17 cellular contexts compared by ENCODE assay signal in genomic region chr10:131751827-131752775, GRCh38.
DNase-seq lines count a peak whose midpoint lies in the region; ATAC-seq and TF ChIP-seq lines count a peak whose summit lies in the region.
"Had no signal": no experiment of that assay in that cellular context is flagged by ENCODE, and none has a peak within 500 bp of the region (broad histone marks: within the 10 kb centered on the region; RNA-seq: fewer than 3 reads in every experiment).

No MANE protein-coding gene starts in this region.

- H3K9me3 Mint-ChIP-seq in Calu3 (ENCODE audit: low read depth, unreplicated experiment): no peaks in the 10 kb centered on the region
- no peaks in the 10 kb centered on the region for H3K9me3 Mint-ChIP-seq in activated CD8-positive, alpha-beta memory T cell treated with anti-CD3 and anti-CD28 coated beads, Interleukin-2, amount 10 ng/mL, durations not matched to agents 7 days and 5 days (ENCODE audit: low read depth)
- H3K9me3 Mint-ChIP-seq: CD8-positive, alpha-beta T cell had no signal

- H3K9me3 ChIP-seq in RWPE2 (ENCODE audit: severe bottlenecking) (no peaks in the 10 kb centered on the region), osteoblast (ENCODE audit: low read depth, low read length) (no peaks in the 10 kb centered on the region), heart right ventricle (no peaks in the 10 kb centered on the region)
- H3K9me3 ChIP-seq: SJCRH30 had no signal

- peak overlapping the region; percentile 50 for H3K27ac Mint-ChIP-seq in Calu3 (ENCODE audit: unreplicated experiment)
- no peak overlapping the region for H3K27ac Mint-ChIP-seq in activated CD8-positive, alpha-beta memory T cell treated with anti-CD3 and anti-CD28 coated beads, Interleukin-2, amount 10 ng/mL, durations not matched to agents 7 days and 5 days
- H3K27ac Mint-ChIP-seq: B cell; CD8-positive, alpha-beta T cell had no signal

- H3K4me1 ChIP-seq in RWPE2 (ENCODE audit: insufficient read depth, poor library complexity, severe bottlenecking) (no peaks in the 10 kb centered on the region), osteoblast (ENCODE audit: insufficient read depth, low read length) (no peaks in the 10 kb centered on the region), heart right ventricle (no peaks in the 10 kb centered on the region)
- H3K4me1 ChIP-seq: SJCRH30 had no signal

- no peak overlapping the region for H3K4me2 ChIP-seq in osteoblast (ENCODE audit: insufficient read depth, low read length)

- H3K27me3 Mint-ChIP-seq in Calu3 (ENCODE audit: unreplicated experiment): peaks cover 9% of the 10 kb centered on the region
- H3K27me3 Mint-ChIP-seq in activated CD8-positive, alpha-beta memory T cell treated with anti-CD3 and anti-CD28 coated beads, Interleukin-2, amount 10 ng/mL, durations not matched to agents 7 days and 5 days: no peaks in the 10 kb centered on the region

- H3K4me1 Mint-ChIP-seq in Calu3 (ENCODE audit: low read depth, unreplicated experiment): peaks cover 32% of the 10 kb centered on the region
- H3K4me1 Mint-ChIP-seq in activated CD8-positive, alpha-beta memory T cell treated with anti-CD3 and anti-CD28 coated beads, Interleukin-2, amount 10 ng/mL, durations not matched to agents 7 days and 5 days: no peaks in the 10 kb centered on the region
- H3K4me1 Mint-ChIP-seq: B cell had no signal

- H3K36me3 Mint-ChIP-seq in Calu3 (ENCODE audit: insufficient read depth, unreplicated experiment): peaks cover 4% of the 10 kb centered on the region
- H3K36me3 Mint-ChIP-seq in activated CD8-positive, alpha-beta memory T cell treated with anti-CD3 and anti-CD28 coated beads, Interleukin-2, amount 10 ng/mL, durations not matched to agents 7 days and 5 days: no peaks in the 10 kb centered on the region
- H3K36me3 Mint-ChIP-seq: CD8-positive, alpha-beta T cell had no signal

- H4K20me1 ChIP-seq in osteoblast (ENCODE audit: insufficient read depth, low read length): no peaks in the 10 kb centered on the region

- 67 to 72% methylated on average over 24 of the region's 24 CpGs for WGBS in heart right ventricle, 2 donors

- H2AFZ ChIP-seq in osteoblast (ENCODE audit: low read length): no peak overlapping the region

- ATAC-seq in RWPE2 (ENCODE audit: low read depth): peak; percentile 75
- ATAC-seq in heart right ventricle: no peak
- no peak for ATAC-seq in activated CD8-positive, alpha-beta memory T cell treated with anti-CD3 and anti-CD28 coated beads, Interleukin-2, amount 10 ng/mL, durations not matched to agents 7 days and 5 days
- ATAC-seq: CD8-positive, alpha-beta T cell had no signal

- TF ChIP-seq CTCF in Calu3 (IDR thresholded peaks at IDR 0.05; ENCODE audit: unreplicated experiment) (no peak), RWPE2 (IDR thresholded peaks at IDR 0.05; ENCODE audit: poor library complexity, severe bottlenecking) (no peak), osteoblast (IDR thresholded peaks at IDR 0.05; ENCODE audit: extremely low read depth, low read depth, low read length) (no peak), heart right ventricle (IDR thresholded peaks at IDR 0.05) (no peak)

- no peak overlapping the region for H3K27ac ChIP-seq in RWPE2 (ENCODE audit: poor library complexity, severe bottlenecking)
- no peak overlapping the region for H3K27ac ChIP-seq in osteoblast (ENCODE audit: low read depth, low read length)
- no peak overlapping the region for H3K27ac ChIP-seq in heart right ventricle
- H3K27ac ChIP-seq: SJCRH30 had no signal

- intact Hi-C loops in Calu3 (cut with micrococcal nuclease; ENCODE audit: unreplicated experiment) (no loop called here), heart right ventricle (cut with DNase I) (no loop called here)

- DNase-seq in Calu3 (peak; percentile 18), RWPE2 (ENCODE audit: low spot score) (peak; percentile 32), iPS-NIHi7 (ENCODE audit: extremely low spot score) (peak; percentile 51), osteoblast (ENCODE audit: insufficient read length, low spot score, missing footprints) (peak; percentile 43), DMS114 treated with DMSO at 0.1 percent for 48 hours (lab: John Stamatoyannopoulos, UW; ENCODE audit: unreplicated experiment) (no peak), heart right ventricle (no peak), activated gamma-delta T cell treated with Interleukin-2 at 50 U/mL for 16 hours (no peak)
- no peak for DNase-seq in activated CD8-positive, alpha-beta memory T cell treated with anti-CD3 and anti-CD28 coated beads, Interleukin-2, amount 10 ng/mL, durations not matched to agents 7 days and 5 days
- DNase-seq: CD8-positive, alpha-beta T cell; Karpas-422; MM.1S; NCI-H1105 treated with DMSO at 0.1 percent for 48 hours; NCI-H1930; NCI-H2171 treated with DMSO at 0.1 percent for 48 hours; NCI-H510A; SJCRH30 had no signal

- no peak overlapping the region for H3K4me3 ChIP-seq in RWPE2 (ENCODE audit: severe bottlenecking)
- H3K4me3 ChIP-seq in osteoblast (ENCODE audit: insufficient read depth, low read length): no peak overlapping the region
- H3K4me3 ChIP-seq in heart right ventricle: no peak overlapping the region
- H3K4me3 ChIP-seq: SJCRH30 had no signal

- peak overlapping the region; percentile 46 for H3K4me3 Mint-ChIP-seq in Calu3 (ENCODE audit: low read depth, unreplicated experiment)
- H3K4me3 Mint-ChIP-seq in activated CD8-positive, alpha-beta memory T cell treated with anti-CD3 and anti-CD28 coated beads, Interleukin-2, amount 10 ng/mL, durations not matched to agents 7 days and 5 days: no peak overlapping the region
- H3K4me3 Mint-ChIP-seq: B cell; CD8-positive, alpha-beta T cell had no signal

- CTCF ChIA-PET in Calu3 (lab: Charles Lee): no interaction called here
- CTCF ChIA-PET in activated CD8-positive, alpha-beta memory T cell treated with anti-CD3 and anti-CD28 coated beads, Interleukin-2, amount 10 ng/mL, durations not matched to agents 7 days and 5 days (lab: Charles Lee): no interaction called here

- H3K79me2 ChIP-seq in osteoblast (ENCODE audit: insufficient read depth, low read length): no peaks in the 10 kb centered on the region

- H3K27me3 ChIP-seq in RWPE2 (ENCODE audit: insufficient read depth, poor library complexity, severe bottlenecking) (no peaks in the 10 kb centered on the region), osteoblast (ENCODE audit: insufficient read depth, low read length) (no peaks in the 10 kb centered on the region), heart right ventricle (peaks cover 0 to 55% (median 45%) of the 10 kb centered on the region in 7 donors)
- H3K27me3 ChIP-seq: SJCRH30 had no signal

- H3K36me3 ChIP-seq in RWPE2 (ENCODE audit: low read depth) (no peaks in the 10 kb centered on the region), osteoblast (ENCODE audit: insufficient read depth, low read length) (no peaks in the 10 kb centered on the region), heart right ventricle (no peaks in the 10 kb centered on the region)
- H3K36me3 ChIP-seq: SJCRH30 had no signal

- no TSS peak for BruUV-seq in Calu3 (replicated peaks; lab: Mats Ljungman, UMichigan)

Comparison
In these comparisons a context has a peak if more than half of its experiments do, and no peak if none do; other contexts are left out.
1. DNase-seq: peak in Calu3 (single experiment), RWPE2 (single experiment), iPS-NIHi7 (single experiment) and osteoblast (single experiment); none in DMS114 treated with DMSO at 0.1 percent for 48 hours (single experiment), heart right ventricle (0 of 2), activated gamma-delta T cell treated with Interleukin-2 at 50 U/mL for 16 hours (single experiment) and activated CD8-positive, alpha-beta memory T cell treated with anti-CD3 and anti-CD28 coated beads, Interleukin-2, amount 10 ng/mL, durations not matched to agents 7 days and 5 days (single experiment).